In genomic region chr7:103764887-103765286, GRCh38 we compare ENCODE assay signal across 30 cellular contexts.
"Had no signal": no experiment of that assay in that cellular context is flagged by ENCODE, and none has a peak within 500 bp of the region (broad histone marks: within the 10 kb centered on the region; RNA-seq: fewer than 3 reads in every experiment).

No MANE protein-coding gene starts in this region.

- H3K4me1 ChIP-seq: esophagus squamous epithelium, gastroesophageal sphincter had no signal

- DNase-seq: activated CD4-positive, alpha-beta memory T cell treated with anti-CD3 and anti-CD28 coated beads, Interleukin-2, amount 10 ng/mL, durations not matched to agents 7 days and 5 days; activated CD4-positive, alpha-beta T cell treated with anti-CD3 and anti-CD28 coated beads for 1 hour; activated CD4-positive, alpha-beta T cell treated with anti-CD3 and anti-CD28 coated beads for 4 hours; activated CD4-positive, alpha-beta T cell treated with anti-CD3 and anti-CD28 coated beads, Interleukin-2, amount 10 ng/mL, durations not matched to agents 7 days and 5 days; activated CD4-positive, alpha-beta T cell treated with anti-CD3 and anti-CD28 coated beads, Interleukin-2, amount 50 U/mL, for 4 hours; activated CD8-positive, alpha-beta memory T cell treated with anti-CD3 and anti-CD28 coated beads, Interleukin-2, amount 50 U/mL, for 48 hours; activated gamma-delta T cell; activated naive CD4-positive, alpha-beta T cell; activated naive CD4-positive, alpha-beta T cell treated with anti-CD3 and anti-CD28 coated beads, Interleukin-2, amount 10 ng/mL, durations not matched to agents 7 days and 5 days; activated T-cell treated with anti-CD3 and anti-CD28 coated beads for 4 hours; activated T-cell treated with anti-CD3 and anti-CD28 coated beads, Interleukin-2, amount 50 U/mL, for 24 hours; activated T-cell treated with anti-CD3 and anti-CD28 coated beads, Interleukin-2, amount 50 U/mL, for 72 hours; amniotic stem cell; anterior cingulate cortex; brain microvascular endothelial cell; effector CD4-positive, alpha-beta T cell; effector memory CD8-positive, alpha-beta T cell; erythroblast; esophagus squamous epithelium; foreskin melanocyte; head of caudate nucleus; T-helper 2 cell had no signal

- ATAC-seq: activated T-cell treated with anti-CD3 and anti-CD28 coated beads, Interleukin-2, amount 50 U/mL, for 72 hours; effector memory CD8-positive, alpha-beta T cell; gastroesophageal sphincter; WTC11 had no signal

- H3K9me3 Mint-ChIP-seq: activated CD4-positive, alpha-beta memory T cell treated with anti-CD3 and anti-CD28 coated beads, Interleukin-2, amount 10 ng/mL, durations not matched to agents 7 days and 5 days; activated CD4-positive, alpha-beta T cell treated with anti-CD3 and anti-CD28 coated beads, Interleukin-2, amount 10 ng/mL, durations not matched to agents 7 days and 5 days; activated naive CD4-positive, alpha-beta T cell treated with anti-CD3 and anti-CD28 coated beads, Interleukin-2, amount 10 ng/mL, durations not matched to agents 7 days and 5 days; activated T-cell treated with anti-CD3 and anti-CD28 coated beads, Interleukin-2, amount 50 U/mL, for 24 hours; activated T-cell treated with anti-CD3 and anti-CD28 coated beads, Interleukin-2, amount 50 U/mL, for 72 hours; central memory CD8-positive, alpha-beta T cell; dendritic cell treated with granulocyte-macrophage colony-stimulating factor and Interleukin-4, amounts not matched to agents 40 ng/mL and 50 ng/mL, for 4 days; effector memory CD8-positive, alpha-beta T cell; WTC11 had no signal

- H3K27ac ChIP-seq: brain microvascular endothelial cell, coronary artery, esophagus squamous epithelium, gastroesophageal sphincter had no signal

- H3K4me3 ChIP-seq: coronary artery, esophagus squamous epithelium, gastroesophageal sphincter had no signal

- H3K27ac Mint-ChIP-seq: activated CD4-positive, alpha-beta memory T cell treated with anti-CD3 and anti-CD28 coated beads, Interleukin-2, amount 10 ng/mL, durations not matched to agents 7 days and 5 days; activated CD4-positive, alpha-beta T cell treated with anti-CD3 and anti-CD28 coated beads, Interleukin-2, amount 10 ng/mL, durations not matched to agents 7 days and 5 days; activated naive CD4-positive, alpha-beta T cell treated with anti-CD3 and anti-CD28 coated beads, Interleukin-2, amount 10 ng/mL, durations not matched to agents 7 days and 5 days; activated naive CD8-positive, alpha-beta T cell; activated T-cell treated with anti-CD3 and anti-CD28 coated beads, Interleukin-2, amount 50 U/mL, for 24 hours; activated T-cell treated with anti-CD3 and anti-CD28 coated beads, Interleukin-2, amount 50 U/mL, for 72 hours; dendritic cell treated with granulocyte-macrophage colony-stimulating factor and Interleukin-4, amounts not matched to agents 40 ng/mL and 50 ng/mL, for 4 days; effector memory CD8-positive, alpha-beta T cell; WTC11 had no signal

- H3K9me3 ChIP-seq: esophagus squamous epithelium, gastroesophageal sphincter had no signal

- FAIRE-seq: astrocyte, bronchial epithelial cell had no signal

- H3K27me3 ChIP-seq: brain microvascular endothelial cell, esophagus squamous epithelium, gastroesophageal sphincter had no signal

- H3K36me3 Mint-ChIP-seq: activated naive CD4-positive, alpha-beta T cell treated with anti-CD3 and anti-CD28 coated beads, Interleukin-2, amount 10 ng/mL, durations not matched to agents 7 days and 5 days; activated naive CD8-positive, alpha-beta T cell; WTC11 had no signal

- H3K36me3 ChIP-seq: brain microvascular endothelial cell, esophagus squamous epithelium, gastroesophageal sphincter had no signal
